ENCODE assay signal across 13 cellular contexts in genomic region chr22:39967103-39967829, GRCh38. TPM values are rescaled to one million over a fixed set of nuclear protein-coding genes. Genes with fewer than 3 reads are reported as not detected.
A peak's percentile ranks its signal among the peaks of the same experiment; 100 is the strongest.
DNase-seq lines count a peak whose midpoint lies in the region; ATAC-seq and TF ChIP-seq lines count a peak whose summit lies in the region.
"Had no signal": no experiment of that assay in that cellular context is flagged by ENCODE, and none has a peak within 500 bp of the region (broad histone marks: within the 10 kb centered on the region; RNA-seq: fewer than 3 reads in every experiment).

No MANE protein-coding gene starts in this region.

- H3K4me3 Mint-ChIP-seq in HFFc6: no peak overlapping the region
- no peak overlapping the region for H3K4me3 Mint-ChIP-seq in activated CD8-positive, alpha-beta T cell treated with anti-CD3 and anti-CD28 coated beads, Interleukin-2, amount 10 ng/mL, durations not matched to agents 7 days and 5 days
- H3K4me3 Mint-ChIP-seq: natural killer cell, WTC11 had no signal

- no peaks in the 10 kb centered on the region for H3K9me3 ChIP-seq in skeletal muscle satellite cell (replicated peaks; ENCODE audit: low read length)
- H3K9me3 ChIP-seq: spleen had no signal

- DNase-seq in HFFc6 (peak; percentile 15), fibroblast of mammary gland (ENCODE audit: low read depth) (peak; percentile 59), MV-4-11 (lab: John Stamatoyannopoulos, UW) (no peak), DMS153 (lab: John Stamatoyannopoulos, UW) (no peak), NCI-H1105 (lab: John Stamatoyannopoulos, UW) (no peak)
- no peak for DNase-seq in activated CD8-positive, alpha-beta T cell treated with anti-CD3 and anti-CD28 coated beads, Interleukin-2, amount 10 ng/mL, durations not matched to agents 7 days and 5 days
- DNase-seq: activated effector memory CD4-positive, alpha-beta T cell treated with Interleukin-2 at 50 U/mL for 16 hours; dorsolateral prefrontal cortex; natural killer cell; spleen had no signal

- no peaks in the 10 kb centered on the region for H3K36me3 Mint-ChIP-seq in HFFc6 (ENCODE audit: low read depth)
- peaks cover 92% of the 10 kb centered on the region for H3K36me3 Mint-ChIP-seq in activated CD8-positive, alpha-beta T cell treated with anti-CD3 and anti-CD28 coated beads, Interleukin-2, amount 10 ng/mL, durations not matched to agents 7 days and 5 days (ENCODE audit: low read depth)
- H3K36me3 Mint-ChIP-seq: WTC11 had no signal

- CTCF ChIA-PET in activated CD8-positive, alpha-beta T cell treated with anti-CD3 and anti-CD28 coated beads, Interleukin-2, amount 10 ng/mL, durations not matched to agents 7 days and 5 days (lab: Charles Lee): interaction anchor here (1.2 to 1.9 kb wide), 2 partner anchors 18 to 58 kb away, joined by 4 to 9 read pairs; no protein-coding TSS in a partner anchor

- H3K4me1 ChIP-seq in skeletal muscle satellite cell (ENCODE audit: control insufficient read depth, insufficient read depth, low read length): peaks cover 31% of the 10 kb centered on the region

- H3K9me3 Mint-ChIP-seq in HFFc6: no peaks in the 10 kb centered on the region
- no peaks in the 10 kb centered on the region for H3K9me3 Mint-ChIP-seq in activated CD8-positive, alpha-beta T cell treated with anti-CD3 and anti-CD28 coated beads, Interleukin-2, amount 10 ng/mL, durations not matched to agents 7 days and 5 days (ENCODE audit: insufficient read depth)
- H3K9me3 Mint-ChIP-seq: natural killer cell, WTC11 had no signal

- TF ChIP-seq CTCF in HFFc6 (IDR thresholded peaks at IDR 0.05) (no peak), fibroblast of mammary gland (conservative IDR thresholded peaks at IDR 0.05; ENCODE audit: control insufficient read depth, insufficient read depth, low read depth, low read length) (no peak)

- H3K4me1 Mint-ChIP-seq in HFFc6 (ENCODE audit: low read depth): peaks cover 25% of the 10 kb centered on the region
- H3K4me1 Mint-ChIP-seq in activated CD8-positive, alpha-beta T cell treated with anti-CD3 and anti-CD28 coated beads, Interleukin-2, amount 10 ng/mL, durations not matched to agents 7 days and 5 days (ENCODE audit: low read depth): peaks cover 16% of the 10 kb centered on the region

- no peaks in the 10 kb centered on the region for H3K36me3 ChIP-seq in skeletal muscle satellite cell (ENCODE audit: insufficient read depth, low read length)

- no peak overlapping the region for H3K4me3 ChIP-seq in fibroblast of mammary gland (ENCODE audit: control insufficient read depth, low read depth, low read length)
- no peak overlapping the region for H3K4me3 ChIP-seq in skeletal muscle satellite cell (ENCODE audit: low read length)
- H3K4me3 ChIP-seq: dorsolateral prefrontal cortex, spleen had no signal

- H3K27ac Mint-ChIP-seq in HFFc6: no peak overlapping the region
- peak overlapping the region; percentile 27 for H3K27ac Mint-ChIP-seq in activated CD8-positive, alpha-beta T cell treated with anti-CD3 and anti-CD28 coated beads, Interleukin-2, amount 10 ng/mL, durations not matched to agents 7 days and 5 days
- H3K27ac Mint-ChIP-seq: natural killer cell, WTC11 had no signal

- no peak for ATAC-seq in activated CD8-positive, alpha-beta T cell treated with anti-CD3 and anti-CD28 coated beads, Interleukin-2, amount 10 ng/mL, durations not matched to agents 7 days and 5 days
- no peak for ATAC-seq in GM18511 (IDR thresholded peaks at IDR 0.05; ENCODE audit: unreplicated experiment)
- ATAC-seq: WTC11 had no signal

- H3K9ac ChIP-seq in skeletal muscle satellite cell (ENCODE audit: low read depth, low read length): no peak overlapping the region

- H3K27me3 Mint-ChIP-seq in HFFc6 (ENCODE audit: insufficient read depth): peaks cover 19% of the 10 kb centered on the region
- no peaks in the 10 kb centered on the region for H3K27me3 Mint-ChIP-seq in activated CD8-positive, alpha-beta T cell treated with anti-CD3 and anti-CD28 coated beads, Interleukin-2, amount 10 ng/mL, durations not matched to agents 7 days and 5 days (ENCODE audit: low read depth)

- peak overlapping the region; percentile 51 for H3K4me2 ChIP-seq in skeletal muscle satellite cell (ENCODE audit: low read length)

- peaks cover 11% of the 10 kb centered on the region for H3K27me3 ChIP-seq in skeletal muscle satellite cell (ENCODE audit: control insufficient read depth, insufficient read depth, low read length)
- H3K27me3 ChIP-seq: spleen had no signal

- POLR2A ChIA-PET in activated CD8-positive, alpha-beta T cell treated with anti-CD3 and anti-CD28 coated beads, Interleukin-2, amount 10 ng/mL, durations not matched to agents 7 days and 5 days (lab: Charles Lee): interaction anchor here (0.6 kb wide), 1 partner anchor 25 kb away, joined by 3 read pairs; no protein-coding TSS in a partner anchor

RNA-seq across cellular contexts. Expression of gene TMA7B, which starts 7.1 kb away (rescaled TPM):
- not detected for total RNA-seq in HFFc6 (2021; fragmentation: NEBNext Ultra II Directional; extraction: Animal tissue kit (Norgen Biotek cat#: 25700))
- 1 to 10 TPM; 8.6 to 8.7 TPM for total RNA-seq in activated CD8-positive, alpha-beta T cell treated with anti-CD3 and anti-CD28 coated beads, Interleukin-2, amount 10 ng/mL, durations not matched to agents 7 days and 5 days
- not detected in 2 replicates for total RNA-seq in skeletal muscle satellite cell (2012; rRNA removed)
- total RNA-seq: WTC11 had no signal

RNA-seq across cellular contexts. Expression of gene FAM83F, which starts 27.5 kb away (rescaled TPM):
- not detected for total RNA-seq in HFFc6 (2021; fragmentation: NEBNext Ultra II Directional; extraction: Animal tissue kit (Norgen Biotek cat#: 25700))
- under 1 TPM; 0.03 to 0.11 TPM for total RNA-seq in activated CD8-positive, alpha-beta T cell treated with anti-CD3 and anti-CD28 coated beads, Interleukin-2, amount 10 ng/mL, durations not matched to agents 7 days and 5 days
- not detected in 2 replicates for total RNA-seq in skeletal muscle satellite cell (2012; rRNA removed)

Comparison
In these comparisons a context has a peak if more than half of its experiments do, and no peak if none do; other contexts are left out.
1. DNase-seq: peak in HFFc6 (single experiment) and fibroblast of mammary gland (single experiment); none in activated CD8-positive, alpha-beta T cell treated with anti-CD3 and anti-CD28 coated beads, Interleukin-2, amount 10 ng/mL, durations not matched to agents 7 days and 5 days (single experiment), MV-4-11 (single experiment), DMS153 (single experiment) and NCI-H1105 (single experiment).
2. RNA of gene TMA7B, which starts 7.1 kb away (total RNA-seq): 8.6 to 8.7 TPM in activated CD8-positive, alpha-beta T cell treated with anti-CD3 and anti-CD28 coated beads, Interleukin-2, amount 10 ng/mL, durations not matched to agents 7 days and 5 days; not detected in HFFc6; every median in the first group is over 4 times any median in the second.